Comparison of ENCODE assay signal across 10 cellular contexts in the genomic region with DNA sequence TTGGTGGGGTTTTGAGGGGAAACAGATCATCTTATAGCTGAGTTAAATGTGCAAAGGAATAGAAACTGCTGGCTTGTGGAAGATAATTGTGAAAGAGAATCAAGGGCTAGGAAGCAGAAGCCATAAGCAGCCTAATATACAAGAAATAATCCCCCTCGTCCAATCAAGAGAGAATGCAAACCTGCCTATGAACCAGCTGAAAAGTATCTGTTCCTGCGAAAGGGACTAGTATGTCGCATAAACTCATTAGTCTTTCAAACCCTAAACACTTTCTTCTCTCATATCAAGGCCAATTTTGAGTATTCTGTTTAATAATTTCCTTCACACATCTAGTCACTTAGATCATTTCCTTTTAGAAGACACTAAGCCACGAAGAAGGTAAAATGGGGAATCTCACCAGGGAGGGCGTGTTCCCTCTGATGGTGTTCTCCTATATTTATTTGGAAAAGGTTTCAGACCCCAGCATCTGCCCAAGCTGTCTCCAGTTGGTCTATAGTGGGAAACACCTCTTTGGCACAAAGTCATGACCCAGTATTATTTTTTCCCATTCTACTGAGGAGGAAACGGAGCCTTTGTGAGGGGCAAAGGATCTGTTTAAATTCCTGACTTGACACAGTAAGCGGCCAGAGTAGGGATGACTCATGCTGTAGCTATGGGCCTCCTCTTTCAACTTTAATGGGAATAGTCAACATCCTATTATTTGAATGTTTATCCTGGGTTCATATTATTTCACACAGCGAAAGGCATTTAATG.
DNase-seq lines count a peak whose midpoint lies in the region; ATAC-seq and TF ChIP-seq lines count a peak whose summit lies in the region.
"Had no signal": no experiment of that assay in that cellular context is flagged by ENCODE, and none has a peak within 500 bp of the region (broad histone marks: within the 10 kb centered on the region; RNA-seq: fewer than 3 reads in every experiment).

No MANE protein-coding gene starts in this region.

- no peaks in the 10 kb centered on the region for H3K36me3 Mint-ChIP-seq in natural killer cell treated with Interleukin-12 subunit alpha and Interleukin-12 subunit beta and Interleukin-15 and Interleukin-18, amount 100 ng/mL, for 72 hours

- no peaks in the 10 kb centered on the region for H3K9me3 Mint-ChIP-seq in natural killer cell treated with Interleukin-12 subunit alpha and Interleukin-12 subunit beta and Interleukin-15 and Interleukin-18, amount 100 ng/mL, for 72 hours

- CTCF ChIA-PET in OCI-LY7 (lab: Charles Lee; ENCODE audit: unreplicated experiment), result interaction anchor here (0.7 kb wide), 1 partner anchor 13 kb away, joined by 3 read pairs; no protein-coding TSS in a partner anchor

- H3K79me2 ChIP-seq in OCI-LY7 (ENCODE audit: insufficient read depth, low read depth, low read length) (no peaks in the 10 kb centered on the region), trophoblast cell (ENCODE audit: control insufficient read depth, insufficient read depth, low read length, poor library complexity) (no peaks in the 10 kb centered on the region)

- H2BK120ac ChIP-seq in trophoblast cell (ENCODE audit: insufficient read depth, low read length, poor library complexity), result peak overlapping the region; percentile 53

- H2AFZ ChIP-seq in OCI-LY7 (ENCODE audit: low read length), result peak overlapping the region; percentile 45; the same call in 1 of the 2 replicates
- no peak overlapping the region for H2AFZ ChIP-seq in trophoblast cell (ENCODE audit: insufficient read depth, low read length, poor library complexity)

- no peaks in the 10 kb centered on the region for H3K9me2 ChIP-seq in OCI-LY7 (ENCODE audit: insufficient read depth, low read length)

- H3K27ac Mint-ChIP-seq in natural killer cell treated with Interleukin-12 subunit alpha and Interleukin-12 subunit beta and Interleukin-15 and Interleukin-18, amount 100 ng/mL, for 72 hours, result no peak overlapping the region

- no TSS peak for BruUV-seq in OCI-LY7 (replicated peaks; lab: Mats Ljungman, UMichigan)

- no peaks in the 10 kb centered on the region for H3K4me1 Mint-ChIP-seq in natural killer cell treated with Interleukin-12 subunit alpha and Interleukin-12 subunit beta and Interleukin-15 and Interleukin-18, amount 100 ng/mL, for 72 hours (ENCODE audit: low read depth in 2 of 2)

- H2AK5ac ChIP-seq in trophoblast cell (ENCODE audit: low read length), result no peak overlapping the region

- ATAC-seq in natural killer cell treated with Interleukin-12 subunit alpha and Interleukin-12 subunit beta and Interleukin-15 and Interleukin-18, amount 100 ng/mL, for 72 hours, result no peak
- ATAC-seq in GM21737 (IDR thresholded peaks at IDR 0.05; ENCODE audit: unreplicated experiment), result no peak

- H3K4me3 ChIP-seq in OCI-LY7 (ENCODE audit: low read depth, low read length, poor library complexity, severe bottlenecking) (peak overlapping the region; percentile 4), trophoblast cell (ENCODE audit: low read depth, low read length) (no peak overlapping the region)

- peaks cover 25% of the 10 kb centered on the region for H3K79me1 ChIP-seq in trophoblast cell (ENCODE audit: low read length)

- H3K14ac ChIP-seq in trophoblast cell (ENCODE audit: low read length), result no peak overlapping the region

- POLR2A ChIA-PET in OCI-LY7 (lab: Charles Lee), result interaction anchor here (0.6 to 2.3 kb wide), 3 partner anchors 10 to 27 kb away, joined by 3 to 8 read pairs (median 4); no protein-coding TSS in a partner anchor

- H3K4me1 ChIP-seq in OCI-LY7 (ENCODE audit: insufficient read depth, low read length, poor library complexity, severe bottlenecking), result peaks cover 31% of the 10 kb centered on the region
- peaks cover 12 to 13% of the 10 kb centered on the region in 2 experiments for H3K4me1 ChIP-seq in trophoblast cell (ENCODE audit: control insufficient read depth in 1 of 2, insufficient read depth in 2 of 2, low read length in 2 of 2)

- H4K12ac ChIP-seq in trophoblast cell (ENCODE audit: low read depth, low read length), result no peak overlapping the region

- intact Hi-C loops in OCI-LY7 (cut with micrococcal nuclease; ENCODE audit: unreplicated experiment), result no loop called here

- H3K4me2 ChIP-seq in OCI-LY7 (ENCODE audit: low read length), result peak overlapping the region; percentile 54
- H3K4me2 ChIP-seq in trophoblast cell (ENCODE audit: low read length), result no peak overlapping the region

- H2BK12ac ChIP-seq in trophoblast cell (ENCODE audit: low read length), result no peak overlapping the region

- H3K4ac ChIP-seq in trophoblast cell (ENCODE audit: low read depth, low read length), result no peak overlapping the region

- H4K20me1 ChIP-seq in OCI-LY7 (ENCODE audit: insufficient read depth, low read length), result no peaks in the 10 kb centered on the region

- H3K27me3 ChIP-seq in trophoblast cell (ENCODE audit: insufficient read depth, low read length), result no peaks in the 10 kb centered on the region

- no peak overlapping the region for H3K23ac ChIP-seq in trophoblast cell (ENCODE audit: low read length)

- no peak overlapping the region for H3K4me3 Mint-ChIP-seq in natural killer cell treated with Interleukin-12 subunit alpha and Interleukin-12 subunit beta and Interleukin-15 and Interleukin-18, amount 100 ng/mL, for 72 hours

- H3K18ac ChIP-seq in trophoblast cell (ENCODE audit: low read length), result no peak overlapping the region

- H3K9ac ChIP-seq in trophoblast cell (ENCODE audit: low read length), result no peak overlapping the region

- DNase-seq in DMS53 treated with DMSO at 0.1 percent for 48 hours (lab: John Stamatoyannopoulos, UW; ENCODE audit: unreplicated experiment) (peak; percentile 42), OCI-LY7 (ENCODE audit: low spot score) (no peak), fibroblast of peridontal ligament (ENCODE audit: extremely low read depth) (peak; percentile 29), trophoblast cell (peak; percentile 34 to 64), midbrain (lab: John Stamatoyannopoulos, UW) (no peak), NCI-H1930 (lab: John Stamatoyannopoulos, UW) (no peak)
- DNase-seq in natural killer cell treated with Interleukin-12 subunit alpha and Interleukin-12 subunit beta and Interleukin-15 and Interleukin-18, amount 100 ng/mL, for 72 hours (ENCODE audit: low spot score), result no peak
- DNase-seq: activated CD8-positive, alpha-beta memory T cell treated with anti-CD3 and anti-CD28 coated beads for 24 hours; NCI-H1048 had no signal

- no peak for TF ChIP-seq CTCF in OCI-LY7 (conservative IDR thresholded peaks at IDR 0.05; ENCODE audit: low read length)

- H3K9me3 ChIP-seq in OCI-LY7 (ENCODE audit: low read length) (no peaks in the 10 kb centered on the region), trophoblast cell (ENCODE audit: insufficient read depth, low read depth, low read length) (no peaks in the 10 kb centered on the region)

- H4K8ac ChIP-seq in trophoblast cell (ENCODE audit: low read depth, low read length), result no peak overlapping the region

- peak overlapping the region; percentile 19 for H4K91ac ChIP-seq in trophoblast cell (ENCODE audit: low read depth, low read length)

- peak overlapping the region; percentile 52 for H2BK5ac ChIP-seq in trophoblast cell (ENCODE audit: low read depth, low read length, poor library complexity)

- WGBS in trophoblast cell (ENCODE audit: extremely low coverage, insufficient coverage, insufficient read length), result no CpG with 5 or more reads among the region's 8 CpGs

- H3K27ac ChIP-seq in OCI-LY7 (ENCODE audit: low read depth, low read length, poor library complexity, severe bottlenecking) (no peak overlapping the region), trophoblast cell (ENCODE audit: low read depth, low read length) (peak overlapping the region; percentile 70)

- no peaks in the 10 kb centered on the region for H3K27me3 Mint-ChIP-seq in natural killer cell treated with Interleukin-12 subunit alpha and Interleukin-12 subunit beta and Interleukin-15 and Interleukin-18, amount 100 ng/mL, for 72 hours

- no peaks in the 10 kb centered on the region for H3K36me3 ChIP-seq in OCI-LY7 (ENCODE audit: insufficient read depth, low read length)
- no peaks in the 10 kb centered on the region for H3K36me3 ChIP-seq in trophoblast cell (ENCODE audit: control insufficient read depth in 1 of 2, insufficient read depth in 2 of 2, low read length in 2 of 2)

Comparison
In these comparisons a context has a peak if more than half of its experiments do, and no peak if none do; other contexts are left out.
1. DNase-seq: peak in DMS53 treated with DMSO at 0.1 percent for 48 hours (single experiment), fibroblast of peridontal ligament (single experiment) and trophoblast cell (2 of 2); none in OCI-LY7 (single experiment), midbrain (single experiment), natural killer cell treated with Interleukin-12 subunit alpha and Interleukin-12 subunit beta and Interleukin-15 and Interleukin-18, amount 100 ng/mL, for 72 hours (single experiment) and NCI-H1930 (0 of 2).